Comparison of ENCODE assay signal across 1 cellular context in genomic region chr12:50387487-50387886, GRCh38.
TF ChIP-seq lines count a peak whose summit lies in the region.

No MANE protein-coding gene starts in this region.

TF ChIP-seq in IMR-90, 13 proteins besides CTCF, POLR2A, EP300 and RAD21:
- no peak for TF ChIP-seq SMC3 (IDR thresholded peaks at IDR 0.05; ENCODE audit: low read depth, low read length)
- TF ChIP-seq BHLHE40 (IDR thresholded peaks at IDR 0.05; ENCODE audit: low read depth, low read length): no peak
